Comparison of ENCODE assay signal across 1 cellular context in the genomic region with DNA sequence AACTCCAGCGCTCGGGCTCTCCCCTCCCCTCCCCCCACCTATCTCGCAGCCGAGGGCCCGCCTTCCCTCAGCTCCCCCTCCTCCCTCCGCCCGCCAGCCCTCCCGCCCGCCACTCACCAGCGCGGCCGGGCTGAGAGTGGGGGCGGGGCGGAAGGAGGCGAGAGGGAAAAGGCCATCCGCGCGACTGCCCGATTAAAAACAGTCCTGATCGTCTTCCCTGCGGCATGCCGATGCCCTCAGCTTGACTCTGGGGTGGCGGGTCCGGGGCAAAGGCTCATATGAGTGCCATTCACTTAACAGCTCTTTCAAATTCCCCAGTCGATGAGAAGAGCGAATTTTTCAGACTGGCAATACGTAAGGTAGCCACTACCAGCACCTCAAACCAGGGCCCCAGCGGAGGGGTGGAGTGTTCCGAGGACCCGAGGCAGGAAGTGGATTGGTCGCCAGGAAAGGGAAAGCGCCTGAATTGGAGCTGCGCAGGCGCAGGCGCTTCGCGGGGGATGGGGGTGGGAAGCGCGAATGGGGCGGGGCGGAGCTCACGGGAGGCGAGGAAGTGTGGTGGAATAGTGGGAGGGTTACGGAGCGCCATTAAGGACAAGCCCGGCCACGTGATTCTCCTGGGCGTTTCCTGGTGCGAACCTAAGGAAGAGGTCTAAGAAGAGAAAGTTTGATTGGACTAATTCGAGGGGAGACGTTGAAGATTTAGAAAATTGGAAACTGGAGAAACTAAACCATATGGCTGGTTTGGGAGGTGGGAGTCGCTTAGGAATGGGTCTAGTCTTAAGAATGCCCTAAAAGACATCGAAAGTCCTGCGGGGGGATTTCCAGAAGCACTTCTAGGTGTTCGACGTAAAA.
A peak's percentile ranks its signal among the peaks of the same experiment; 100 is the strongest.
TF ChIP-seq lines count a peak whose summit lies in the region.

A gene with protein sequence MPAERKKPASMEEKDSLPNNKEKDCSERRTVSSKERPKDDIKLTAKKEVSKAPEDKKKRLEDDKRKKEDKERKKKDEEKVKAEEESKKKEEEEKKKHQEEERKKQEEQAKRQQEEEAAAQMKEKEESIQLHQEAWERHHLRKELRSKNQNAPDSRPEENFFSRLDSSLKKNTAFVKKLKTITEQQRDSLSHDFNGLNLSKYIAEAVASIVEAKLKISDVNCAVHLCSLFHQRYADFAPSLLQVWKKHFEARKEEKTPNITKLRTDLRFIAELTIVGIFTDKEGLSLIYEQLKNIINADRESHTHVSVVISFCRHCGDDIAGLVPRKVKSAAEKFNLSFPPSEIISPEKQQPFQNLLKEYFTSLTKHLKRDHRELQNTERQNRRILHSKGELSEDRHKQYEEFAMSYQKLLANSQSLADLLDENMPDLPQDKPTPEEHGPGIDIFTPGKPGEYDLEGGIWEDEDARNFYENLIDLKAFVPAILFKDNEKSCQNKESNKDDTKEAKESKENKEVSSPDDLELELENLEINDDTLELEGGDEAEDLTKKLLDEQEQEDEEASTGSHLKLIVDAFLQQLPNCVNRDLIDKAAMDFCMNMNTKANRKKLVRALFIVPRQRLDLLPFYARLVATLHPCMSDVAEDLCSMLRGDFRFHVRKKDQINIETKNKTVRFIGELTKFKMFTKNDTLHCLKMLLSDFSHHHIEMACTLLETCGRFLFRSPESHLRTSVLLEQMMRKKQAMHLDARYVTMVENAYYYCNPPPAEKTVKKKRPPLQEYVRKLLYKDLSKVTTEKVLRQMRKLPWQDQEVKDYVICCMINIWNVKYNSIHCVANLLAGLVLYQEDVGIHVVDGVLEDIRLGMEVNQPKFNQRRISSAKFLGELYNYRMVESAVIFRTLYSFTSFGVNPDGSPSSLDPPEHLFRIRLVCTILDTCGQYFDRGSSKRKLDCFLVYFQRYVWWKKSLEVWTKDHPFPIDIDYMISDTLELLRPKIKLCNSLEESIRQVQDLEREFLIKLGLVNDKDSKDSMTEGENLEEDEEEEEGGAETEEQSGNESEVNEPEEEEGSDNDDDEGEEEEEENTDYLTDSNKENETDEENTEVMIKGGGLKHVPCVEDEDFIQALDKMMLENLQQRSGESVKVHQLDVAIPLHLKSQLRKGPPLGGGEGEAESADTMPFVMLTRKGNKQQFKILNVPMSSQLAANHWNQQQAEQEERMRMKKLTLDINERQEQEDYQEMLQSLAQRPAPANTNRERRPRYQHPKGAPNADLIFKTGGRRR (minus strand): TSS at position 13 of the 855 bp plus-strand sequence. CDS start 7,386 bp downstream, outside the sequence.

TF ChIP-seq in IMR-90, 13 proteins besides CTCF, POLR2A, EP300 and RAD21:
- TF ChIP-seq RCOR1 (IDR thresholded peaks at IDR 0.05; ENCODE audit: insufficient replicate concordance, low read length), result no peak
- TF ChIP-seq NFE2L2 (IDR thresholded peaks at IDR 0.05; ENCODE audit: low read depth, low read length), result no peak
- peak; percentile 81 for TF ChIP-seq MAZ (IDR thresholded peaks at IDR 0.05; ENCODE audit: borderline replicate concordance, low read depth, low read length)
- TF ChIP-seq CHD1 (IDR thresholded peaks at IDR 0.05; ENCODE audit: low read depth, low read length), result no peak
- TF ChIP-seq, protein P1, sequence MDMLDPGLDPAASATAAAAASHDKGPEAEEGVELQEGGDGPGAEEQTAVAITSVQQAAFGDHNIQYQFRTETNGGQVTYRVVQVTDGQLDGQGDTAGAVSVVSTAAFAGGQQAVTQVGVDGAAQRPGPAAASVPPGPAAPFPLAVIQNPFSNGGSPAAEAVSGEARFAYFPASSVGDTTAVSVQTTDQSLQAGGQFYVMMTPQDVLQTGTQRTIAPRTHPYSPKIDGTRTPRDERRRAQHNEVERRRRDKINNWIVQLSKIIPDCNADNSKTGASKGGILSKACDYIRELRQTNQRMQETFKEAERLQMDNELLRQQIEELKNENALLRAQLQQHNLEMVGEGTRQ (IDR thresholded peaks at IDR 0.05; ENCODE audit: low read depth, low read length), result peak; percentile 96
- TF ChIP-seq RFX5 (IDR thresholded peaks at IDR 0.05; ENCODE audit: low read depth, low read length), result no peak
- no peak for TF ChIP-seq MAFK (IDR thresholded peaks at IDR 0.05; ENCODE audit: low read depth, low read length)
- TF ChIP-seq CEBPB (IDR thresholded peaks at IDR 0.05; ENCODE audit: low read depth, low read length), result no peak
- 0 out of 2 replicates have a peak, but pooled peaks have one; percentile 59 for TF ChIP-seq MXI1 (IDR thresholded peaks at IDR 0.05; ENCODE audit: borderline replicate concordance, low read depth, low read length)
- TF ChIP-seq FOS (IDR thresholded peaks at IDR 0.05; ENCODE audit: low read depth, low read length), result no peak
- TF ChIP-seq, protein P2, sequence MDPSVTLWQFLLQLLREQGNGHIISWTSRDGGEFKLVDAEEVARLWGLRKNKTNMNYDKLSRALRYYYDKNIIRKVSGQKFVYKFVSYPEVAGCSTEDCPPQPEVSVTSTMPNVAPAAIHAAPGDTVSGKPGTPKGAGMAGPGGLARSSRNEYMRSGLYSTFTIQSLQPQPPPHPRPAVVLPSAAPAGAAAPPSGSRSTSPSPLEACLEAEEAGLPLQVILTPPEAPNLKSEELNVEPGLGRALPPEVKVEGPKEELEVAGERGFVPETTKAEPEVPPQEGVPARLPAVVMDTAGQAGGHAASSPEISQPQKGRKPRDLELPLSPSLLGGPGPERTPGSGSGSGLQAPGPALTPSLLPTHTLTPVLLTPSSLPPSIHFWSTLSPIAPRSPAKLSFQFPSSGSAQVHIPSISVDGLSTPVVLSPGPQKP (IDR thresholded peaks at IDR 0.05; ENCODE audit: borderline replicate concordance, low read depth, low read length), result no peak
- peak; percentile 73 for TF ChIP-seq BHLHE40 (IDR thresholded peaks at IDR 0.05; ENCODE audit: low read depth, low read length)
- TF ChIP-seq SMC3 (IDR thresholded peaks at IDR 0.05; ENCODE audit: low read depth, low read length), result no peak
